ENCODE assay signal across 28 cellular contexts in genomic region chr11:9155930-9156329, GRCh38.
"Had no signal": no experiment of that assay in that cellular context is flagged by ENCODE, and none has a peak within 500 bp of the region (broad histone marks: within the 10 kb centered on the region; RNA-seq: fewer than 3 reads in every experiment).

No MANE protein-coding gene starts in this region.

- H3K36me3 ChIP-seq: colonic mucosa had no signal

- H3K4me3 Mint-ChIP-seq: activated CD4-positive, alpha-beta memory T cell treated with anti-CD3 and anti-CD28 coated beads, Interleukin-2, amount 10 ng/mL, durations not matched to agents 7 days and 5 days; activated CD4-positive, alpha-beta T cell treated with anti-CD3 and anti-CD28 coated beads, Interleukin-2, amount 10 ng/mL, durations not matched to agents 7 days and 5 days; activated naive CD8-positive, alpha-beta T cell treated with anti-CD3 and anti-CD28 coated beads for 36 hours; activated naive CD8-positive, alpha-beta T cell treated with anti-CD3 and anti-CD28 coated beads, Interleukin-2, amount 50 U/mL, for 24 hours; activated T-cell treated with anti-CD3 and anti-CD28 coated beads, Interleukin-2, amount 50 U/mL, for 24 hours; activated T-cell treated with anti-CD3 and anti-CD28 coated beads, Interleukin-2, amount 50 U/mL, for 72 hours had no signal

- DNase-seq: activated CD4-positive, alpha-beta memory T cell treated with anti-CD3 and anti-CD28 coated beads, Interleukin-2, amount 10 ng/mL, durations not matched to agents 7 days and 5 days; activated CD4-positive, alpha-beta T cell treated with anti-CD3 and anti-CD28 coated beads for 4 hours; activated CD4-positive, alpha-beta T cell treated with anti-CD3 and anti-CD28 coated beads, Interleukin-2, amount 10 ng/mL, durations not matched to agents 7 days and 5 days; activated CD4-positive, alpha-beta T cell treated with anti-CD3 and anti-CD28 coated beads, Interleukin-2, amount 50 U/mL, for 4 hours; activated CD4-positive, CD25-positive, alpha-beta regulatory T cell; activated CD4-positive, CD25-positive, alpha-beta regulatory T cell treated with anti-CD3 and anti-CD28 coated beads, Interleukin-2, amount 50 U/mL, for 72 hours; activated CD8-positive, alpha-beta memory T cell treated with anti-CD3 and anti-CD28 coated beads, Interleukin-2, amount 50 U/mL, for 48 hours; activated effector memory CD4-positive, alpha-beta T cell treated with Interleukin-2 at 50 U/mL for 16 hours; activated gamma-delta T cell treated with Interleukin-2 at 50 U/mL for 16 hours; activated naive CD4-positive, alpha-beta T cell treated with anti-CD3 and anti-CD28 coated beads, Interleukin-2, amount 50 U/mL, for 16 hours; activated naive CD4-positive, alpha-beta T cell treated with Interleukin-2 at 50 U/mL for 16 hours; activated naive CD8-positive, alpha-beta T cell treated with anti-CD3 and anti-CD28 coated beads for 36 hours; activated naive CD8-positive, alpha-beta T cell treated with anti-CD3 and anti-CD28 coated beads, Interleukin-2, amount 50 U/mL, for 24 hours; activated T-cell treated with anti-CD3 and anti-CD28 coated beads for 4 hours; activated T-cell treated with anti-CD3 and anti-CD28 coated beads, Interleukin-2, amount 50 U/mL, for 24 hours; activated T-cell treated with anti-CD3 and anti-CD28 coated beads, Interleukin-2, amount 50 U/mL, for 72 hours; adrenal gland; amygdala; aorta; body of pancreas; caudate nucleus; colonic mucosa; effector memory CD4-positive, alpha-beta T cell; foreskin keratinocyte; gastrocnemius medialis; heart right ventricle; T-helper 2 cell had no signal

- ATAC-seq: activated naive CD8-positive, alpha-beta T cell treated with anti-CD3 and anti-CD28 coated beads, Interleukin-2, amount 50 U/mL, for 24 hours; activated T-cell treated with anti-CD3 and anti-CD28 coated beads, Interleukin-2, amount 50 U/mL, for 72 hours; body of pancreas; foreskin keratinocyte; gastrocnemius medialis; heart right ventricle had no signal

- H3K4me3 ChIP-seq: adrenal gland, body of pancreas, colonic mucosa, esophagus muscularis mucosa, gastrocnemius medialis, heart right ventricle had no signal

- H3K27ac Mint-ChIP-seq: activated CD4-positive, alpha-beta memory T cell treated with anti-CD3 and anti-CD28 coated beads, Interleukin-2, amount 10 ng/mL, durations not matched to agents 7 days and 5 days; activated CD4-positive, alpha-beta T cell treated with anti-CD3 and anti-CD28 coated beads, Interleukin-2, amount 10 ng/mL, durations not matched to agents 7 days and 5 days; activated naive CD8-positive, alpha-beta T cell treated with anti-CD3 and anti-CD28 coated beads for 36 hours; activated naive CD8-positive, alpha-beta T cell treated with anti-CD3 and anti-CD28 coated beads, Interleukin-2, amount 50 U/mL, for 24 hours; activated T-cell treated with anti-CD3 and anti-CD28 coated beads, Interleukin-2, amount 50 U/mL, for 24 hours; activated T-cell treated with anti-CD3 and anti-CD28 coated beads, Interleukin-2, amount 50 U/mL, for 72 hours had no signal

- H3K27me3 Mint-ChIP-seq: activated CD4-positive, alpha-beta memory T cell treated with anti-CD3 and anti-CD28 coated beads, Interleukin-2, amount 10 ng/mL, durations not matched to agents 7 days and 5 days; activated CD4-positive, alpha-beta T cell treated with anti-CD3 and anti-CD28 coated beads, Interleukin-2, amount 10 ng/mL, durations not matched to agents 7 days and 5 days; activated naive CD8-positive, alpha-beta T cell treated with anti-CD3 and anti-CD28 coated beads for 36 hours; activated naive CD8-positive, alpha-beta T cell treated with anti-CD3 and anti-CD28 coated beads, Interleukin-2, amount 50 U/mL, for 24 hours; activated T-cell treated with anti-CD3 and anti-CD28 coated beads, Interleukin-2, amount 50 U/mL, for 24 hours had no signal

- H3K4me1 ChIP-seq: body of pancreas, colonic mucosa, gastrocnemius medialis had no signal

- H3K27me3 ChIP-seq: adrenal gland, body of pancreas, colonic mucosa, esophagus muscularis mucosa, foreskin keratinocyte, gastrocnemius medialis, heart right ventricle had no signal

- H3K27ac ChIP-seq: adrenal gland, body of pancreas, colonic mucosa, esophagus muscularis mucosa, foreskin keratinocyte, gastrocnemius medialis, heart right ventricle had no signal

- H3K9me3 Mint-ChIP-seq: activated CD4-positive, alpha-beta memory T cell treated with anti-CD3 and anti-CD28 coated beads, Interleukin-2, amount 10 ng/mL, durations not matched to agents 7 days and 5 days; activated CD4-positive, alpha-beta T cell treated with anti-CD3 and anti-CD28 coated beads, Interleukin-2, amount 10 ng/mL, durations not matched to agents 7 days and 5 days; activated naive CD8-positive, alpha-beta T cell treated with anti-CD3 and anti-CD28 coated beads for 36 hours; activated naive CD8-positive, alpha-beta T cell treated with anti-CD3 and anti-CD28 coated beads, Interleukin-2, amount 50 U/mL, for 24 hours; activated T-cell treated with anti-CD3 and anti-CD28 coated beads, Interleukin-2, amount 50 U/mL, for 24 hours; activated T-cell treated with anti-CD3 and anti-CD28 coated beads, Interleukin-2, amount 50 U/mL, for 72 hours had no signal

- H3K9me3 ChIP-seq: adrenal gland, body of pancreas, colonic mucosa, esophagus muscularis mucosa, gastrocnemius medialis, heart right ventricle had no signal
